In genomic region chr1:28789816-28790215, GRCh38 we compare ENCODE assay signal across 18 cellular contexts. TPM values are rescaled to one million over a fixed set of nuclear protein-coding genes. Genes with fewer than 3 reads are reported as not detected.
DNase-seq lines count a peak whose midpoint lies in the region; ATAC-seq and TF ChIP-seq lines count a peak whose summit lies in the region.
"Had no signal": no experiment of that assay in that cellular context is flagged by ENCODE, and none has a peak within 500 bp of the region (broad histone marks: within the 10 kb centered on the region; RNA-seq: fewer than 3 reads in every experiment).

No MANE protein-coding gene starts in this region.

- H3K4me2 ChIP-seq in neural progenitor cell, result no peak overlapping the region
- H3K4me2 ChIP-seq: A549; BLaER1 treated with 17β-estradiol and CSF1 and Interleukin-3, amounts not matched to agents 10 nM and 100 nM had no signal

- H3K9ac ChIP-seq in neural progenitor cell, result no peak overlapping the region
- H3K9ac ChIP-seq: BLaER1 treated with 17β-estradiol and CSF1 and Interleukin-3, amounts not matched to agents 10 nM and 100 nM had no signal

- no peak for DNase-seq in T-helper 17 cell
- DNase-seq in neural progenitor cell (ENCODE audit: low spot score), result no peak
- DNase-seq in posterior vena cava (ENCODE audit: low spot score), result peak; percentile 31
- no peak for DNase-seq in effector memory CD4-positive, alpha-beta T cell
- DNase-seq in MG63, result no peak
- DNase-seq: AML-193; Caco-2; Calu3; CD4-positive, alpha-beta T cell; CD8-positive, alpha-beta T cell; DMS79 treated with DMSO at 0.1 percent for 48 hours; GF-D8 had no signal

- TF ChIP-seq CTCF in neural progenitor cell (IDR thresholded peaks at IDR 0.05), result no peak

- no peaks in the 10 kb centered on the region for H3K79me2 ChIP-seq in neural progenitor cell (ENCODE audit: low read depth)

- H3K36me3 Mint-ChIP-seq in T-helper 17 cell (ENCODE audit: low read depth), result peaks cover 11% of the 10 kb centered on the region
- H3K36me3 Mint-ChIP-seq in neural progenitor cell, result no peaks in the 10 kb centered on the region
- H3K36me3 Mint-ChIP-seq: CD8-positive, alpha-beta T cell had no signal

- H3K27ac Mint-ChIP-seq in T-helper 17 cell, result peak overlapping the region; percentile 54
- peak overlapping the region; percentile 40 for H3K27ac Mint-ChIP-seq in neural progenitor cell
- H3K27ac Mint-ChIP-seq: B cell; CD4-positive, alpha-beta T cell; CD8-positive, alpha-beta T cell had no signal

- H3K9me3 ChIP-seq in T-helper 17 cell (ENCODE audit: control insufficient read depth, low read length, poor library complexity, severe bottlenecking) (no peaks in the 10 kb centered on the region), neural progenitor cell (ENCODE audit: low read depth) (no peaks in the 10 kb centered on the region), MG63 (no peaks in the 10 kb centered on the region)
- H3K9me3 ChIP-seq in effector memory CD4-positive, alpha-beta T cell (ENCODE audit: control insufficient read depth, low read length), result no peaks in the 10 kb centered on the region
- H3K9me3 ChIP-seq: A549; BLaER1 treated with 17β-estradiol and CSF1 and Interleukin-3, amounts not matched to agents 10 nM and 100 nM; Caco-2 had no signal

- H3K4me1 Mint-ChIP-seq in T-helper 17 cell (peaks cover 12% of the 10 kb centered on the region), neural progenitor cell (peaks cover 12% of the 10 kb centered on the region)

- H3K36me3 ChIP-seq in neural progenitor cell (no peaks in the 10 kb centered on the region), MG63 (no peaks in the 10 kb centered on the region)
- H3K36me3 ChIP-seq in effector memory CD4-positive, alpha-beta T cell (ENCODE audit: control insufficient read depth, insufficient read depth, low read length), result no peaks in the 10 kb centered on the region
- H3K36me3 ChIP-seq: BLaER1 treated with 17β-estradiol and CSF1 and Interleukin-3, amounts not matched to agents 10 nM and 100 nM had no signal

- H3K4me3 ChIP-seq in neural progenitor cell (no peak overlapping the region), MG63 (no peak overlapping the region)
- H3K4me3 ChIP-seq in effector memory CD4-positive, alpha-beta T cell (ENCODE audit: insufficient read depth, low read depth, low read length, poor library complexity, severe bottlenecking), result no peak overlapping the region
- H3K4me3 ChIP-seq: A549; BLaER1 treated with 17β-estradiol and CSF1 and Interleukin-3, amounts not matched to agents 10 nM and 100 nM had no signal

- no peak overlapping the region for H3K27ac ChIP-seq in neural progenitor cell
- no peak overlapping the region for H3K27ac ChIP-seq in effector memory CD4-positive, alpha-beta T cell (ENCODE audit: insufficient read depth, low read length, poor library complexity, severe bottlenecking)
- H3K27ac ChIP-seq: 22Rv1; A549; BLaER1 treated with 17β-estradiol and CSF1 and Interleukin-3, amounts not matched to agents 10 nM and 100 nM; C4-2B had no signal

- H3K9me3 Mint-ChIP-seq in neural progenitor cell, result no peaks in the 10 kb centered on the region
- H3K9me3 Mint-ChIP-seq: CD4-positive, alpha-beta T cell; CD8-positive, alpha-beta T cell had no signal

- peaks cover 32% of the 10 kb centered on the region for H3K27me3 Mint-ChIP-seq in T-helper 17 cell
- H3K27me3 Mint-ChIP-seq in neural progenitor cell (ENCODE audit: insufficient read depth, low read depth), result no peaks in the 10 kb centered on the region

- H3F3A ChIP-seq in neural progenitor cell (ENCODE audit: low read depth), result no peaks in the 10 kb centered on the region

- H2AFZ ChIP-seq in neural progenitor cell (replicated peaks), result no peak overlapping the region

- no peak for ATAC-seq in T-helper 17 cell
- ATAC-seq: A549; CD8-positive, alpha-beta T cell had no signal

- no peak overlapping the region for H3K4me3 Mint-ChIP-seq in T-helper 17 cell
- no peak overlapping the region for H3K4me3 Mint-ChIP-seq in neural progenitor cell
- H3K4me3 Mint-ChIP-seq: B cell; CD4-positive, alpha-beta T cell; CD8-positive, alpha-beta T cell had no signal

- H3K4me1 ChIP-seq in neural progenitor cell, result no peaks in the 10 kb centered on the region
- no peaks in the 10 kb centered on the region for H3K4me1 ChIP-seq in effector memory CD4-positive, alpha-beta T cell (ENCODE audit: control insufficient read depth, insufficient read depth, low read length, poor library complexity, severe bottlenecking)
- H3K4me1 ChIP-seq: A549, Caco-2 had no signal

- no peaks in the 10 kb centered on the region for H4K20me1 ChIP-seq in neural progenitor cell (ENCODE audit: low read depth)
- H4K20me1 ChIP-seq: BLaER1 treated with 17β-estradiol and CSF1 and Interleukin-3, amounts not matched to agents 10 nM and 100 nM had no signal

- no peaks in the 10 kb centered on the region for H3K27me3 ChIP-seq in neural progenitor cell
- no peaks in the 10 kb centered on the region for H3K27me3 ChIP-seq in effector memory CD4-positive, alpha-beta T cell (replicated peaks; ENCODE audit: control insufficient read depth, insufficient read depth, low read length, poor library complexity, severe bottlenecking)
- no peaks in the 10 kb centered on the region for H3K27me3 ChIP-seq in MG63
- H3K27me3 ChIP-seq: BLaER1 treated with 17β-estradiol and CSF1 and Interleukin-3, amounts not matched to agents 10 nM and 100 nM had no signal

- intact Hi-C loops in posterior vena cava (cut with DNase I), result loop anchor here (5.0 to 10.0 kb wide), 3 partner anchors 85 to 245 kb away; no protein-coding TSS in a partner anchor

RNA-seq across cellular contexts. Expression of gene OPRD1, which starts 22.2 kb away (rescaled TPM):
- total RNA-seq in T-helper 17 cell (not detected), neural progenitor cell (ENCODE audit: low replicate concordance) (0.37 and 0.77 TPM in 2 replicates), posterior vena cava (not detected)
- under 0.01 and 0.05 TPM in 2 replicates for total RNA-seq in MG63 (2014; rRNA removed; shearing (Covaris generic); ENCODE audit: low replicate concordance)
- total RNA-seq: A172; B cell; CD4-positive, alpha-beta T cell; CD8-positive, alpha-beta T cell had no signal

RNA-seq across cellular contexts. Expression of gene YTHDF2, which starts 53.1 kb away (rescaled TPM):
- total RNA-seq in T-helper 17 cell (10 to 100 TPM; 70.9 to 79.7 TPM), neural progenitor cell (ENCODE audit: low replicate concordance) (107 and 120 TPM in 2 replicates), posterior vena cava (10 to 100 TPM; 37.2 to 38.5 TPM)
- 72.2 and 95.0 TPM in 2 replicates for total RNA-seq in MG63 (2014; rRNA removed; shearing (Covaris generic); ENCODE audit: low replicate concordance)
